21 cellular contexts compared by ENCODE assay signal in the genomic region with DNA sequence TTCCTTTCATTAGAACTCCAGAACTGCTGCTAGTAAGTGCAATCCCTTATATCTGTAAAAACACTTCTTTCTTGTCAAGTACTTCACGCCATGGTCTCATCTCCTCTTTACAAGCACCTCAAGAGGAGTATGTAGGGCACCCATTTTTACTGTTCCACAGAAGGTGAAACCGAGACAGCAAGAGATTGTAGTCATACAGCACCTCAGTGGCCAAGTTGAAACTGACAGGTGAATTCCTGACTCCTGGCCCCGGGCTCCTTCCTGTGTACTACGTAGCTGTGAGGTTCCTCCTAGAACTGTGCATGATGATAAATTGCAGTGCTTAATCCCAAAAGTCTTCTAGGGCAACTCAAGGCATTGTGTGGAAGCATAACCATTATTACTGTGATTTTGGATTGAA.
DNase-seq lines count a peak whose midpoint lies in the region; ATAC-seq and TF ChIP-seq lines count a peak whose summit lies in the region.
"Had no signal": no experiment of that assay in that cellular context is flagged by ENCODE, and none has a peak within 500 bp of the region (broad histone marks: within the 10 kb centered on the region; RNA-seq: fewer than 3 reads in every experiment).

No MANE protein-coding gene starts in this region.

- H3K27ac ChIP-seq in GM23338 (ENCODE audit: low read depth) (no peak overlapping the region), body of pancreas (no peak overlapping the region)
- H3K27ac ChIP-seq: BLaER1 treated with 17β-estradiol and CSF1 and Interleukin-3, amounts not matched to agents 10 nM and 100 nM; GM23248; PC-9; RWPE1 had no signal

- H3K9me2 ChIP-seq in GM23338 (ENCODE audit: insufficient read depth) = peaks cover 7% of the 10 kb centered on the region; the same call in 1 of the 2 replicates

- 85 to 88% methylated on average over 4 of the region's 4 CpGs for WGBS in body of pancreas, 2 donors

- H4K20me1 ChIP-seq in GM23338 (replicated peaks; ENCODE audit: insufficient read depth) = no peaks in the 10 kb centered on the region
- H4K20me1 ChIP-seq: BLaER1 treated with 17β-estradiol and CSF1 and Interleukin-3, amounts not matched to agents 10 nM and 100 nM had no signal

- no peak overlapping the region for H3K4me2 ChIP-seq in GM23338
- H3K4me2 ChIP-seq: BLaER1 treated with 17β-estradiol and CSF1 and Interleukin-3, amounts not matched to agents 10 nM and 100 nM; PC-9 had no signal

- H3K79me2 ChIP-seq in GM23338 (replicated peaks; ENCODE audit: insufficient read depth) = no peaks in the 10 kb centered on the region

- H2AFZ ChIP-seq in GM23338 = no peak overlapping the region
- H2AFZ ChIP-seq: GM23248, PC-9 had no signal

- H3K4me3 Mint-ChIP-seq in GM23338 = no peak overlapping the region
- H3K4me3 Mint-ChIP-seq: CD8-positive, alpha-beta T cell had no signal

- H3K36me3 Mint-ChIP-seq in GM23338 (ENCODE audit: low read depth) = no peaks in the 10 kb centered on the region
- H3K36me3 Mint-ChIP-seq: CD8-positive, alpha-beta T cell had no signal

- H3K4me1 ChIP-seq in GM23338 (ENCODE audit: insufficient read depth) = no peaks in the 10 kb centered on the region
- peaks cover 12% of the 10 kb centered on the region for H3K4me1 ChIP-seq in body of pancreas
- H3K4me1 ChIP-seq: BLaER1 treated with 17β-estradiol and CSF1 and Interleukin-3, amounts not matched to agents 10 nM and 100 nM had no signal

- 0 out of 2 replicates have a peak, but pooled peaks cover 2% of the 10 kb centered on the region for H3F3A ChIP-seq in GM23338 (replicated peaks; ENCODE audit: low read depth)

- no peaks in the 10 kb centered on the region for H3K27me3 Mint-ChIP-seq in GM23338 (ENCODE audit: insufficient read depth, low read depth, poor library complexity)

- H3K9me3 Mint-ChIP-seq in GM23338 = no peaks in the 10 kb centered on the region

- TF ChIP-seq POLR2A in body of pancreas (IDR thresholded peaks at IDR 0.05) = no peak

- intact Hi-C loops in body of pancreas (cut with DNase I) = no loop called here

- ATAC-seq in GM18511 (IDR thresholded peaks at IDR 0.05; ENCODE audit: unreplicated experiment) = peak; percentile 68
- ATAC-seq in GM21390 (IDR thresholded peaks at IDR 0.05; ENCODE audit: unreplicated experiment) = peak; percentile 61
- ATAC-seq in HG03159 (IDR thresholded peaks at IDR 0.05; ENCODE audit: unreplicated experiment) = peak; percentile 53
- ATAC-seq in GM21619 (IDR thresholded peaks at IDR 0.05; ENCODE audit: unreplicated experiment) = no peak
- ATAC-seq in GM23338 = no peak
- no peak for ATAC-seq in body of pancreas
- ATAC-seq: CD8-positive, alpha-beta T cell; HCT116; SK-N-SH treated with all-trans-retinoic acid at 6 μM for 48 hours had no signal

- H3K27ac Mint-ChIP-seq in GM23338 = no peak overlapping the region
- H3K27ac Mint-ChIP-seq: CD8-positive, alpha-beta T cell had no signal

- no peak for TF ChIP-seq CTCF in GM23338 (conservative IDR thresholded peaks at IDR 0.05; ENCODE audit: low read depth in 2 of 2)
- no peak for TF ChIP-seq CTCF in body of pancreas (IDR thresholded peaks at IDR 0.05)

- H3K4me1 Mint-ChIP-seq in GM23338 = peaks cover 4% of the 10 kb centered on the region; the same call in 1 of the 3 replicates

- no peaks in the 10 kb centered on the region for H3K9me3 ChIP-seq in body of pancreas
- H3K9me3 ChIP-seq: BLaER1 treated with 17β-estradiol and CSF1 and Interleukin-3, amounts not matched to agents 10 nM and 100 nM had no signal

- no peaks in the 10 kb centered on the region for H3K36me3 ChIP-seq in GM23338 (ENCODE audit: insufficient read depth)
- H3K36me3 ChIP-seq in body of pancreas (replicated peaks in 1 of 2; ENCODE audit: insufficient read depth in 1 of 2, low read depth in 2 of 2) = no peaks in the 10 kb centered on the region
- H3K36me3 ChIP-seq: BLaER1 treated with 17β-estradiol and CSF1 and Interleukin-3, amounts not matched to agents 10 nM and 100 nM had no signal

- H3K4me3 ChIP-seq in GM23338 (no peak overlapping the region), body of pancreas (no peak overlapping the region)
- H3K4me3 ChIP-seq: BLaER1 treated with 17β-estradiol and CSF1 and Interleukin-3, amounts not matched to agents 10 nM and 100 nM; GM23248; PC-9 had no signal

- DNase-seq in GM23338 (ENCODE audit: low spot score) (no peak), NCI-H1092 (lab: John Stamatoyannopoulos, UW) (no peak), body of pancreas (no peak)
- DNase-seq: CD8-positive, alpha-beta T cell; GM23248; NCI-H1417; NCI-H1930; NCI-H2171; NCI-H526; PC-9; SIG-M5; T-helper 1 cell; T1000 had no signal

- no peaks in the 10 kb centered on the region for H3K27me3 ChIP-seq in GM23338 (ENCODE audit: insufficient read depth)
- no peaks in the 10 kb centered on the region for H3K27me3 ChIP-seq in body of pancreas
- H3K27me3 ChIP-seq: BLaER1 treated with 17β-estradiol and CSF1 and Interleukin-3, amounts not matched to agents 10 nM and 100 nM had no signal

TF ChIP-seq in GM23338, 12 proteins besides CTCF, POLR2A, EP300 and RAD21 (continues in another document):
- TF ChIP-seq CREB1 (CRISPR knock-in tag; IDR thresholded peaks at IDR 0.05; ENCODE audit: low read depth) = no peak
- no peak for TF ChIP-seq JUNB (IDR thresholded peaks at IDR 0.05; ENCODE audit: unreplicated experiment)
- no peak for TF ChIP-seq ZNF331 (CRISPR knock-in tag; IDR thresholded peaks at IDR 0.05; ENCODE audit: low read depth)
- TF ChIP-seq STAT1 (IDR thresholded peaks at IDR 0.05; ENCODE audit: unreplicated experiment) = no peak
- TF ChIP-seq EZH2 (IDR thresholded peaks at IDR 0.05; ENCODE audit: low read depth, unreplicated experiment) = no peak
- TF ChIP-seq NANOG (IDR thresholded peaks at IDR 0.05; ENCODE audit: borderline replicate concordance) = no peak
- TF ChIP-seq EZH2phosphoT487 (IDR thresholded peaks at IDR 0.05; ENCODE audit: unreplicated experiment) = no peak
- no peak for TF ChIP-seq POLR2AphosphoS5 (IDR thresholded peaks at IDR 0.05; ENCODE audit: low read depth)
- no peak for TF ChIP-seq ETS1 (IDR thresholded peaks at IDR 0.05)

Comparison
In these comparisons a context has a peak if more than half of its experiments do, and no peak if none do; other contexts are left out.
1. ATAC-seq: peak in GM18511 (single experiment), GM21390 (single experiment) and HG03159 (single experiment); none in GM21619 (single experiment), GM23338 (single experiment) and body of pancreas (single experiment).